26 cellular contexts compared by ENCODE assay signal in the genomic region with DNA sequence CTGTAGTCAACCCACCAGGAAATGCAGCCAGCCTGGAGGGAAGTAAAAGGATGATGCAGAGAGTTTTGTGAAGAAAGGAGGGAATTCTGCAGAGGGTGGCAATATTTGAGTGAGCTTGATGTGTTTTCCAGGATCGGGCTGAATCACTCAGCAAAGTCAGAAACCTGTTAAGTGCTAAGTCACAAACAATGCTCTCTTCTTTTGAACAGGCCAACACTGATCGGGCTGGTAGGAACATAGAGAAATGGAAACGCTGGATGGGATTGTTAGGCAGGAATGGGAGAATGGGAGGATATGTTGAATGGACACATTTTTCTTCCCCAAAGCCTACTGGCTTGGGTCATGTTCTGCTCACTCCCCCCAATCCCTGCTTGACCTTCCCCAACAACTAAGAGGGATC. TPM values are rescaled to one million over a fixed set of nuclear protein-coding genes. Genes with fewer than 3 reads are reported as not detected.
"Had no signal": no experiment of that assay in that cellular context is flagged by ENCODE, and none has a peak within 500 bp of the region (broad histone marks: within the 10 kb centered on the region; RNA-seq: fewer than 3 reads in every experiment).

No MANE protein-coding gene starts in this region.

- H3K4me3 ChIP-seq: cardiac muscle cell, SJSA1 had no signal

- H3K27ac ChIP-seq: cardiac muscle cell, RWPE1, SJSA1 had no signal

- H3K4me3 Mint-ChIP-seq: activated CD4-positive, alpha-beta memory T cell treated with anti-CD3 and anti-CD28 coated beads for 36 hours; activated CD4-positive, alpha-beta T cell treated with anti-CD3 and anti-CD28 coated beads, Interleukin-2, amount 10 ng/mL, durations not matched to agents 24 days and 14 days; activated naive CD4-positive, alpha-beta T cell treated with anti-CD3 and anti-CD28 coated beads for 36 hours; activated naive CD8-positive, alpha-beta T cell; activated T-helper 17 cell treated with anti-CD3 and anti-CD28 coated beads, Interleukin-2, amount 50 U/mL, for 72 hours; brain; T-helper 1 cell treated with Interleukin-12 subunit alpha and Interleukin-12 subunit beta and Interleukin-4 antibody, amounts not matched to agents 30 μg/mL and 1 μg/mL, for 36 hours had no signal

- DNase-seq: activated CD4-positive, alpha-beta memory T cell treated with anti-CD3 and anti-CD28 coated beads for 36 hours; activated CD4-positive, alpha-beta T cell treated with anti-CD3 and anti-CD28 coated beads, Interleukin-2, amount 10 ng/mL, durations not matched to agents 24 days and 14 days; activated CD4-positive, CD25-positive, alpha-beta regulatory T cell treated with anti-CD3 and anti-CD28 coated beads, Interleukin-2, amount 50 U/mL, for 72 hours; activated CD8-positive, alpha-beta memory T cell treated with anti-CD3 and anti-CD28 coated beads for 24 hours; activated gamma-delta T cell; activated naive CD4-positive, alpha-beta T cell treated with anti-CD3 and anti-CD28 coated beads for 36 hours; activated T-cell treated with anti-CD3 and anti-CD28 coated beads for 4 hours; activated T-cell treated with anti-CD3 and anti-CD28 coated beads, Interleukin-2, amount 50 U/mL, for 48 hours; IMR-90; Kasumi-1; KBM-7; NCI-H146; NCI-H187 treated with DMSO at 0.1 percent for 48 hours; NCI-H2171 treated with DMSO at 0.1 percent for 48 hours; NCI-H226; NCI-H526; NCI-H774; Right ventricle myocardium superior had no signal

- H3K27me3 Mint-ChIP-seq: activated CD4-positive, alpha-beta T cell treated with anti-CD3 and anti-CD28 coated beads, Interleukin-2, amount 10 ng/mL, durations not matched to agents 24 days and 14 days had no signal

- H3K4me1 Mint-ChIP-seq: activated CD4-positive, alpha-beta T cell treated with anti-CD3 and anti-CD28 coated beads, Interleukin-2, amount 10 ng/mL, durations not matched to agents 24 days and 14 days; activated T-helper 17 cell treated with anti-CD3 and anti-CD28 coated beads, Interleukin-2, amount 50 U/mL, for 72 hours had no signal

- H3K36me3 Mint-ChIP-seq: activated CD4-positive, alpha-beta memory T cell treated with anti-CD3 and anti-CD28 coated beads for 36 hours; activated naive CD8-positive, alpha-beta T cell; brain had no signal

- H3K36me3 ChIP-seq: cardiac muscle cell, SJSA1 had no signal

- ATAC-seq: activated T-helper 17 cell treated with anti-CD3 and anti-CD28 coated beads, Interleukin-2, amount 50 U/mL, for 72 hours had no signal

- H3K27ac Mint-ChIP-seq: activated CD4-positive, alpha-beta memory T cell treated with anti-CD3 and anti-CD28 coated beads for 36 hours; activated CD4-positive, alpha-beta T cell treated with anti-CD3 and anti-CD28 coated beads, Interleukin-2, amount 10 ng/mL, durations not matched to agents 24 days and 14 days; activated naive CD4-positive, alpha-beta T cell treated with anti-CD3 and anti-CD28 coated beads for 36 hours; activated naive CD8-positive, alpha-beta T cell; activated T-helper 17 cell treated with anti-CD3 and anti-CD28 coated beads, Interleukin-2, amount 50 U/mL, for 72 hours; brain; T-helper 1 cell treated with Interleukin-12 subunit alpha and Interleukin-12 subunit beta and Interleukin-4 antibody, amounts not matched to agents 30 μg/mL and 1 μg/mL, for 36 hours had no signal

- H3K27me3 ChIP-seq: cardiac muscle cell, SJSA1 had no signal

- H3K9me3 ChIP-seq: SJSA1 had no signal

- H3K4me1 ChIP-seq: SJSA1 had no signal

- H3K9me3 Mint-ChIP-seq: activated CD4-positive, alpha-beta memory T cell treated with anti-CD3 and anti-CD28 coated beads for 36 hours; activated CD4-positive, alpha-beta T cell treated with anti-CD3 and anti-CD28 coated beads, Interleukin-2, amount 10 ng/mL, durations not matched to agents 24 days and 14 days; activated naive CD4-positive, alpha-beta T cell treated with anti-CD3 and anti-CD28 coated beads for 36 hours; activated T-helper 17 cell treated with anti-CD3 and anti-CD28 coated beads, Interleukin-2, amount 50 U/mL, for 72 hours; brain; T-helper 1 cell treated with Interleukin-12 subunit alpha and Interleukin-12 subunit beta and Interleukin-4 antibody, amounts not matched to agents 30 μg/mL and 1 μg/mL, for 36 hours had no signal

RNA-seq across cellular contexts. Expression of gene KCNS3, which starts 36.6 kb away (rescaled TPM):
- total RNA-seq: activated CD4-positive, alpha-beta T cell treated with anti-CD3 and anti-CD28 coated beads, Interleukin-2, amount 10 ng/mL, durations not matched to agents 24 days and 14 days; activated T-helper 17 cell treated with anti-CD3 and anti-CD28 coated beads, Interleukin-2, amount 50 U/mL, for 72 hours; OCI-LY7 had no signal
